Comparison of ENCODE assay signal across 9 cellular contexts in genomic region chr12:57395121-57395520, GRCh38. TPM values are rescaled to one million over a fixed set of nuclear protein-coding genes. Genes with fewer than 3 reads are reported as not detected.
"Had no signal": no experiment of that assay in that cellular context is flagged by ENCODE, and none has a peak within 500 bp of the region (broad histone marks: within the 10 kb centered on the region; RNA-seq: fewer than 3 reads in every experiment).

No MANE protein-coding gene starts in this region.

- DNase-seq: IMR-90, KBM-7, KG1 had no signal

- H3K9ac ChIP-seq: KMS-11 had no signal

- ATAC-seq: HepG2 had no signal

- FAIRE-seq: HepG2, HTR-8/SVneo had no signal

- H3K27ac ChIP-seq: HL-60, KMS-11 had no signal

- H3K4me2 ChIP-seq: KMS-11 had no signal

RNA-seq across cellular contexts. Expression of gene INHBC, which starts 39.5 kb away (rescaled TPM):
- total RNA-seq: HT-29, IMR-90 had no signal
- polyA plus RNA-seq: IgD-negative memory B cell had no signal

RNA-seq across cellular contexts. Expression of gene INHBE, which starts 60.0 kb away (rescaled TPM):
- polyA plus RNA-seq: IgD-negative memory B cell had no signal
